Comparison of ENCODE assay signal across 33 cellular contexts in the genomic region with DNA sequence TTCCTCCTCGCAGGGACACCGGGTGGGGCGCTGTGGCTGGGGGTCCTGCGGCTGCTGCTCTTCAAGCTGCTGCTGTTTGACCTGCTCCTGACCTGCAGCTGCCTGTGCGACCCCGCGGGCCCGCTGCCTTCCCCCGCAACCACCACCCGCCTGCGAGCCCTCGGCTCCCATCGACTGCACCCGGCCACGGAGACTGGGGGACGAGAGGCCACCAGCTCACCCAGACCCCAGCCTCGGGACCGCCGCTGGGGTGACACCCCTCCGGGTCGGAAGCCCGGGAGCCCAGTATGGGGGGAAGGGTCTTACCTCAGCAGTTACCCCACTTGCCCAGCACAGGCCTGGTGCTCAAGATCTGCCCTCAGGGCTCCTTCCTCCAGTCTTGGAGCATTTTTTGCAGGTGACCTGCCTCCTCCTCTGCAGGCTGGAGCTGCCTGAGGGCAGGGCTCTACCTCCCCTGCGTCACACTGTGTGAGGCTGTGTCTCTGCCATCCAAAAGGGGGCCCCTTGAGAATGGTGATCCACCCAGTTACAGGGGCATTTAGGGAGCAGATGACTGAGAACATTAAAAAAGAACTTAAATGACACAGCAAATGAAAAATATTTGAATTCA. TPM values are rescaled to one million over a fixed set of nuclear protein-coding genes. Genes with fewer than 3 reads are reported as not detected.
A peak's percentile ranks its signal among the peaks of the same experiment; 100 is the strongest.
DNase-seq lines count a peak whose midpoint lies in the region; ATAC-seq and TF ChIP-seq lines count a peak whose summit lies in the region.
"Had no signal": no experiment of that assay in that cellular context is flagged by ENCODE, and none has a peak within 500 bp of the region (broad histone marks: within the 10 kb centered on the region; RNA-seq: fewer than 3 reads in every experiment).

No MANE protein-coding gene starts in this region.

- ATAC-seq in activated naive CD8-positive, alpha-beta T cell treated with anti-CD3 and anti-CD28 coated beads, Interleukin-2, amount 50 U/mL, for 24 hours: no peak
- no peak for ATAC-seq in stimulated activated memory B cell treated with anti-CD40 and anti-IgM and Interleukin-4, amounts not matched to agents 10 μg/mL and 1 μg/mL and 100 μg/mL, for 72 hours
- no peak for ATAC-seq in heart right ventricle
- ATAC-seq: A549; effector memory CD8-positive, alpha-beta T cell; mucosa of descending colon; Right ventricle myocardium inferior had no signal

- H3K9me3 ChIP-seq in NT2/D1 (ENCODE audit: insufficient read depth, low read length) (no peaks in the 10 kb centered on the region), heart right ventricle (no peaks in the 10 kb centered on the region)
- H3K9me3 ChIP-seq: A549, breast epithelium, esophagus muscularis mucosa, HAP-1, mucosa of descending colon, sigmoid colon had no signal

- no peaks in the 10 kb centered on the region for H3K27me3 ChIP-seq in NT2/D1 (ENCODE audit: insufficient read depth, insufficient read length)
- peaks cover 0 to 7% (median 0%) of the 10 kb centered on the region in 7 donors for H3K27me3 ChIP-seq in heart right ventricle
- H3K27me3 ChIP-seq: breast epithelium, hepatocyte had no signal

- intact Hi-C loops in heart right ventricle (cut with DNase I): loop anchor here in 1 of 10 donors (10.0 kb wide), 1 partner anchor 129 kb away; the partner anchor contains the start of genes CUL7, KLC4 and MRPL2

- H3K9me3 Mint-ChIP-seq in activated naive CD8-positive, alpha-beta T cell (ENCODE audit: low read depth): no peaks in the 10 kb centered on the region
- H3K9me3 Mint-ChIP-seq in activated naive CD8-positive, alpha-beta T cell treated with anti-CD3 and anti-CD28 coated beads, Interleukin-2, amount 50 U/mL, for 24 hours: no peaks in the 10 kb centered on the region
- H3K9me3 Mint-ChIP-seq in stimulated activated memory B cell treated with anti-CD40 and anti-IgM and Interleukin-4, amounts not matched to agents 10 μg/mL and 1 μg/mL and 100 μg/mL, for 72 hours: no peaks in the 10 kb centered on the region
- H3K9me3 Mint-ChIP-seq: activated CD4-positive, alpha-beta memory T cell treated with anti-CD3 and anti-CD28 coated beads for 36 hours; effector memory CD8-positive, alpha-beta T cell had no signal

- H3K27ac Mint-ChIP-seq in activated naive CD8-positive, alpha-beta T cell: peak overlapping the region; percentile 61
- no peak overlapping the region for H3K27ac Mint-ChIP-seq in activated naive CD8-positive, alpha-beta T cell treated with anti-CD3 and anti-CD28 coated beads, Interleukin-2, amount 50 U/mL, for 24 hours
- peak overlapping the region; percentile 74 for H3K27ac Mint-ChIP-seq in stimulated activated memory B cell treated with anti-CD40 and anti-IgM and Interleukin-4, amounts not matched to agents 10 μg/mL and 1 μg/mL and 100 μg/mL, for 72 hours
- H3K27ac Mint-ChIP-seq: activated CD4-positive, alpha-beta memory T cell treated with anti-CD3 and anti-CD28 coated beads for 36 hours; progenitor cell of endocrine pancreas had no signal

- WGBS in heart right ventricle, 2 donors: 39 to 52% methylated on average over 23 of the region's 23 CpGs

- H3K27ac ChIP-seq in heart right ventricle: no peak overlapping the region
- H3K27ac ChIP-seq: A549, breast epithelium, esophagus muscularis mucosa, hepatocyte, sigmoid colon had no signal

- H3K36me3 Mint-ChIP-seq in activated naive CD8-positive, alpha-beta T cell: no peaks in the 10 kb centered on the region
- peaks cover 3% of the 10 kb centered on the region for H3K36me3 Mint-ChIP-seq in activated naive CD8-positive, alpha-beta T cell treated with anti-CD3 and anti-CD28 coated beads, Interleukin-2, amount 50 U/mL, for 24 hours (ENCODE audit: low read depth)
- H3K36me3 Mint-ChIP-seq in stimulated activated memory B cell treated with anti-CD40 and anti-IgM and Interleukin-4, amounts not matched to agents 10 μg/mL and 1 μg/mL and 100 μg/mL, for 72 hours: peaks cover 4% of the 10 kb centered on the region

- no peak for TF ChIP-seq CTCF in heart right ventricle (IDR thresholded peaks at IDR 0.05)

- DNase-seq in activated naive CD8-positive, alpha-beta T cell treated with anti-CD3 and anti-CD28 coated beads, Interleukin-2, amount 50 U/mL, for 24 hours: no peak
- DNase-seq in NT2/D1 (ENCODE audit: low read depth, low spot score): no peak
- peak; percentile 34 for DNase-seq in iPS-NIHi11 (ENCODE audit: low spot score)
- DNase-seq in DMS79 treated with DMSO at 0.1 percent for 48 hours (lab: John Stamatoyannopoulos, UW): no peak
- DNase-seq in KG1 (lab: John Stamatoyannopoulos, UW): no peak
- DNase-seq in heart right ventricle: no peak
- DNase-seq: activated CD4-positive, alpha-beta memory T cell treated with anti-CD3 and anti-CD28 coated beads for 36 hours; activated gamma-delta T cell treated with Interleukin-2 at 50 U/mL for 16 hours; amygdala; COR-L47; DND-41; effector memory CD8-positive, alpha-beta T cell; foreskin melanocyte; MM.1S; NCI-H1417; NCI-H2081 treated with DMSO at 0.1 percent for 48 hours; NCI-H345; sigmoid colon; substantia nigra; T-helper 9 cell had no signal

- H3K4me3 ChIP-seq in NT2/D1 (ENCODE audit: insufficient read length, low read depth): no peak overlapping the region
- H3K4me3 ChIP-seq in heart right ventricle: no peak overlapping the region
- H3K4me3 ChIP-seq: A549, breast epithelium, esophagus muscularis mucosa, HAP-1, hepatocyte, mucosa of descending colon, sigmoid colon had no signal

- H3K9ac ChIP-seq in NT2/D1 (ENCODE audit: insufficient read length, low read depth): peak overlapping the region; percentile 21

- peaks cover 11% of the 10 kb centered on the region for H3K4me1 Mint-ChIP-seq in activated naive CD8-positive, alpha-beta T cell (ENCODE audit: low read depth)
- H3K4me1 Mint-ChIP-seq in activated naive CD8-positive, alpha-beta T cell treated with anti-CD3 and anti-CD28 coated beads, Interleukin-2, amount 50 U/mL, for 24 hours: peaks cover 16% of the 10 kb centered on the region
- peaks cover 30% of the 10 kb centered on the region for H3K4me1 Mint-ChIP-seq in stimulated activated memory B cell treated with anti-CD40 and anti-IgM and Interleukin-4, amounts not matched to agents 10 μg/mL and 1 μg/mL and 100 μg/mL, for 72 hours

- H3K36me3 ChIP-seq in NT2/D1 (ENCODE audit: insufficient read depth, insufficient read length, low read length): no peaks in the 10 kb centered on the region
- no peaks in the 10 kb centered on the region for H3K36me3 ChIP-seq in heart right ventricle
- H3K36me3 ChIP-seq: breast epithelium, esophagus muscularis mucosa, HAP-1, sigmoid colon had no signal

- H3K27me3 Mint-ChIP-seq in activated naive CD8-positive, alpha-beta T cell: no peaks in the 10 kb centered on the region
- H3K27me3 Mint-ChIP-seq in activated naive CD8-positive, alpha-beta T cell treated with anti-CD3 and anti-CD28 coated beads, Interleukin-2, amount 50 U/mL, for 24 hours: no peaks in the 10 kb centered on the region
- H3K27me3 Mint-ChIP-seq in stimulated activated memory B cell treated with anti-CD40 and anti-IgM and Interleukin-4, amounts not matched to agents 10 μg/mL and 1 μg/mL and 100 μg/mL, for 72 hours: no peaks in the 10 kb centered on the region
- H3K27me3 Mint-ChIP-seq: activated CD4-positive, alpha-beta memory T cell treated with anti-CD3 and anti-CD28 coated beads for 36 hours; effector memory CD8-positive, alpha-beta T cell; progenitor cell of endocrine pancreas had no signal

- no peak overlapping the region for H3K4me3 Mint-ChIP-seq in activated naive CD8-positive, alpha-beta T cell
- H3K4me3 Mint-ChIP-seq in activated naive CD8-positive, alpha-beta T cell treated with anti-CD3 and anti-CD28 coated beads, Interleukin-2, amount 50 U/mL, for 24 hours: no peak overlapping the region
- H3K4me3 Mint-ChIP-seq in stimulated activated memory B cell treated with anti-CD40 and anti-IgM and Interleukin-4, amounts not matched to agents 10 μg/mL and 1 μg/mL and 100 μg/mL, for 72 hours: no peak overlapping the region
- H3K4me3 Mint-ChIP-seq: activated CD4-positive, alpha-beta memory T cell treated with anti-CD3 and anti-CD28 coated beads for 36 hours; effector memory CD8-positive, alpha-beta T cell had no signal

- H3K4me1 ChIP-seq in NT2/D1 (ENCODE audit: insufficient read depth, insufficient read length) (peaks cover 2% of the 10 kb centered on the region), heart right ventricle (peaks cover 0 to 31% (median 11%) of the 10 kb centered on the region in 9 donors)

RNA-seq across cellular contexts. Expression of gene CNPY3, which starts 3.9 kb away (rescaled TPM):
- total RNA-seq in heart right ventricle: 10 to 100 TPM; 10.4 to 37.1 (median 15.9) TPM
- 10 to 100 TPM; 15.4 to 40.4 TPM for polyA plus RNA-seq in heart right ventricle

RNA-seq across cellular contexts. Expression of gene PTCRA, which starts 9.5 kb away (rescaled TPM):
- total RNA-seq in heart right ventricle: not detected
- under 1 TPM in 1 of 2 donors, not detected in 1; 0.09 TPM for polyA plus RNA-seq in heart right ventricle
- total RNA-seq: activated CD4-positive, alpha-beta memory T cell treated with anti-CD3 and anti-CD28 coated beads for 36 hours; breast epithelium; hepatocyte; lower leg skin; mucosa of descending colon; progenitor cell of endocrine pancreas; Right ventricle myocardium inferior; sigmoid colon had no signal
- polyA plus RNA-seq: A549, hepatocyte, keratinocyte, neural cell had no signal

RNA-seq across cellular contexts. Expression of gene GNMT, which starts 35.2 kb away (rescaled TPM):
- total RNA-seq in heart right ventricle: 10 to 100 TPM in 1 of 10 donors, 1 to 10 TPM in 2, under 1 TPM in 7; 0.26 to 10.9 (median 0.71) TPM
- 1 to 10 TPM; 2.6 to 6.8 TPM for polyA plus RNA-seq in heart right ventricle
- total RNA-seq: activated CD4-positive, alpha-beta memory T cell treated with anti-CD3 and anti-CD28 coated beads for 36 hours had no signal

RNA-seq across cellular contexts. Expression of gene RPL7L1, which starts 45.9 kb away (rescaled TPM):
- total RNA-seq in heart right ventricle: 10 to 100 TPM; 39.2 to 52.5 (median 44.7) TPM
- polyA plus RNA-seq in heart right ventricle: 10 to 100 TPM; 23.7 to 45.9 TPM

RNA-seq across cellular contexts. Expression of gene PEX6, which starts 53.6 kb away (rescaled TPM):
- 10 to 100 TPM; 11.2 to 32.6 (median 17.2) TPM for total RNA-seq in heart right ventricle
- polyA plus RNA-seq in heart right ventricle: 10 to 100 TPM in 1 of 2 donors, 1 to 10 TPM in 1; 9.1 to 16.9 TPM
